Comparison of ENCODE assay signal across 1 cellular context in genomic region chr20:63650486-63650885, GRCh38. TPM values are rescaled to one million over a fixed set of nuclear protein-coding genes. Genes with fewer than 3 reads are reported as not detected.
"Had no signal": no experiment of that assay in that cellular context is flagged by ENCODE, and none has a peak within 500 bp of the region (broad histone marks: within the 10 kb centered on the region; RNA-seq: fewer than 3 reads in every experiment).

No MANE protein-coding gene starts in this region.

RNA-seq across cellular contexts. Expression of gene TNFRSF6B, which starts 46.0 kb away (rescaled TPM):
- total RNA-seq: PC-9 had no signal
